Comparison of ENCODE assay signal across 8 cellular contexts in genomic region chr2:69693472-69694450, GRCh38. TPM values are rescaled to one million over a fixed set of nuclear protein-coding genes. Genes with fewer than 3 reads are reported as not detected.
A peak's percentile ranks its signal among the peaks of the same experiment; 100 is the strongest.
DNase-seq lines count a peak whose midpoint lies in the region; ATAC-seq and TF ChIP-seq lines count a peak whose summit lies in the region.

No MANE protein-coding gene starts in this region.

- H3K9me3 Mint-ChIP-seq in activated T-helper 17 cell treated with anti-CD3 and anti-CD28 coated beads, Interleukin-2, amount 50 U/mL, for 72 hours: no peaks in the 10 kb centered on the region
- H3K9me3 Mint-ChIP-seq in stimulated activated memory B cell treated with anti-CD40 and anti-IgM and Interleukin-4, amounts not matched to agents 10 μg/mL and 1 μg/mL and 100 μg/mL, for 72 hours: no peaks in the 10 kb centered on the region
- no peaks in the 10 kb centered on the region for H3K9me3 Mint-ChIP-seq in glutamatergic neuron (ENCODE audit: unreplicated experiment)

- H3K27me3 Mint-ChIP-seq in activated T-helper 17 cell treated with anti-CD3 and anti-CD28 coated beads, Interleukin-2, amount 50 U/mL, for 72 hours: no peaks in the 10 kb centered on the region
- peaks cover 48% of the 10 kb centered on the region for H3K27me3 Mint-ChIP-seq in stimulated activated memory B cell treated with anti-CD40 and anti-IgM and Interleukin-4, amounts not matched to agents 10 μg/mL and 1 μg/mL and 100 μg/mL, for 72 hours
- H3K27me3 Mint-ChIP-seq in glutamatergic neuron (ENCODE audit: unreplicated experiment): peaks cover 4% of the 10 kb centered on the region

- H3K4me1 Mint-ChIP-seq in activated T-helper 17 cell treated with anti-CD3 and anti-CD28 coated beads, Interleukin-2, amount 50 U/mL, for 72 hours: peaks cover 43% of the 10 kb centered on the region
- H3K4me1 Mint-ChIP-seq in stimulated activated memory B cell treated with anti-CD40 and anti-IgM and Interleukin-4, amounts not matched to agents 10 μg/mL and 1 μg/mL and 100 μg/mL, for 72 hours: peaks cover 26% of the 10 kb centered on the region
- H3K4me1 Mint-ChIP-seq in glutamatergic neuron (ENCODE audit: low read depth, unreplicated experiment): no peaks in the 10 kb centered on the region

- no peak for TF ChIP-seq CTCF in glutamatergic neuron (IDR thresholded peaks at IDR 0.05; ENCODE audit: partially characterized antibody, unreplicated experiment)

- peak; percentile 58 for ATAC-seq in activated T-helper 17 cell treated with anti-CD3 and anti-CD28 coated beads, Interleukin-2, amount 50 U/mL, for 72 hours (replicated peaks)
- ATAC-seq in stimulated activated memory B cell treated with anti-CD40 and anti-IgM and Interleukin-4, amounts not matched to agents 10 μg/mL and 1 μg/mL and 100 μg/mL, for 72 hours: peak; percentile 97

- DNase-seq in activated T-cell treated with anti-CD3 and anti-CD28 coated beads, Interleukin-2, amount 50 U/mL, for 1 hour: peak; percentile 37
- DNase-seq in activated T-cell treated with anti-CD3 and anti-CD28 coated beads for 4 hours (no peak), KBM-7 (peak; percentile 64), mucosa of gallbladder (ENCODE audit: low spot score) (no peak), glutamatergic neuron (no peak), mesenteric fat pad (ENCODE audit: low spot score) (no peak)

- in situ Hi-C loops in KBM-7 (cut with MboI; ENCODE audit: low pct_unique_long_range_greater_than_20kb, low sequenced_read_pairs): no loop called here

- peak overlapping the region; percentile 62 for H3K4me3 Mint-ChIP-seq in activated T-helper 17 cell treated with anti-CD3 and anti-CD28 coated beads, Interleukin-2, amount 50 U/mL, for 72 hours
- H3K4me3 Mint-ChIP-seq in stimulated activated memory B cell treated with anti-CD40 and anti-IgM and Interleukin-4, amounts not matched to agents 10 μg/mL and 1 μg/mL and 100 μg/mL, for 72 hours: peak overlapping the region; percentile 37
- H3K4me3 Mint-ChIP-seq in glutamatergic neuron (ENCODE audit: unreplicated experiment): no peak overlapping the region

- peak overlapping the region; percentile 79 for H3K27ac Mint-ChIP-seq in activated T-helper 17 cell treated with anti-CD3 and anti-CD28 coated beads, Interleukin-2, amount 50 U/mL, for 72 hours
- H3K27ac Mint-ChIP-seq in stimulated activated memory B cell treated with anti-CD40 and anti-IgM and Interleukin-4, amounts not matched to agents 10 μg/mL and 1 μg/mL and 100 μg/mL, for 72 hours: peak overlapping the region; percentile 34
- no peak overlapping the region for H3K27ac Mint-ChIP-seq in glutamatergic neuron (ENCODE audit: unreplicated experiment)

- no peaks in the 10 kb centered on the region for H3K36me3 Mint-ChIP-seq in activated T-helper 17 cell treated with anti-CD3 and anti-CD28 coated beads, Interleukin-2, amount 50 U/mL, for 72 hours (ENCODE audit: low read depth)
- H3K36me3 Mint-ChIP-seq in stimulated activated memory B cell treated with anti-CD40 and anti-IgM and Interleukin-4, amounts not matched to agents 10 μg/mL and 1 μg/mL and 100 μg/mL, for 72 hours: no peaks in the 10 kb centered on the region
- H3K36me3 Mint-ChIP-seq in glutamatergic neuron (ENCODE audit: unreplicated experiment): no peaks in the 10 kb centered on the region

RNA-seq across cellular contexts. Expression of gene ANXA4, which starts 48.2 kb away (rescaled TPM):
- total RNA-seq in activated T-helper 17 cell treated with anti-CD3 and anti-CD28 coated beads, Interleukin-2, amount 50 U/mL, for 72 hours: 10 to 100 TPM; 31.5 to 33.0 TPM
- total RNA-seq in mucosa of gallbladder: 2,875 TPM
- 3.1 TPM for total RNA-seq in glutamatergic neuron (ENCODE audit: unreplicated experiment)
- total RNA-seq in mesenteric fat pad: 58.3 TPM

RNA-seq across cellular contexts. Expression of gene AAK1, which starts 50.2 kb away (rescaled TPM):
- 100 to 1,000 TPM in 1 of 2 donors, 10 to 100 TPM in 1; 94.3 to 203 TPM for total RNA-seq in activated T-helper 17 cell treated with anti-CD3 and anti-CD28 coated beads, Interleukin-2, amount 50 U/mL, for 72 hours
- total RNA-seq in mucosa of gallbladder: 83.4 TPM
- total RNA-seq in glutamatergic neuron (ENCODE audit: unreplicated experiment): 68.2 TPM
- total RNA-seq in mesenteric fat pad: 73.6 TPM

Comparison
In these comparisons a context has a peak if more than half of its experiments do, and no peak if none do; other contexts are left out.
1. DNase-seq: peak in activated T-cell treated with anti-CD3 and anti-CD28 coated beads, Interleukin-2, amount 50 U/mL, for 1 hour (single experiment) and KBM-7 (single experiment); none in activated T-cell treated with anti-CD3 and anti-CD28 coated beads for 4 hours (single experiment), mucosa of gallbladder (single experiment), glutamatergic neuron (single experiment) and mesenteric fat pad (single experiment).
2. RNA of gene ANXA4, which starts 48.2 kb away (total RNA-seq): 2,875 TPM in mucosa of gallbladder (single experiment); 58.3 TPM in mesenteric fat pad (single experiment), 31.5 to 33.0 TPM in activated T-helper 17 cell treated with anti-CD3 and anti-CD28 coated beads, Interleukin-2, amount 50 U/mL, for 72 hours and 3.1 TPM in glutamatergic neuron (single experiment); every median in the first group is over 10 times any median in the second.